17 cellular contexts compared by ENCODE assay signal in the genomic region with DNA sequence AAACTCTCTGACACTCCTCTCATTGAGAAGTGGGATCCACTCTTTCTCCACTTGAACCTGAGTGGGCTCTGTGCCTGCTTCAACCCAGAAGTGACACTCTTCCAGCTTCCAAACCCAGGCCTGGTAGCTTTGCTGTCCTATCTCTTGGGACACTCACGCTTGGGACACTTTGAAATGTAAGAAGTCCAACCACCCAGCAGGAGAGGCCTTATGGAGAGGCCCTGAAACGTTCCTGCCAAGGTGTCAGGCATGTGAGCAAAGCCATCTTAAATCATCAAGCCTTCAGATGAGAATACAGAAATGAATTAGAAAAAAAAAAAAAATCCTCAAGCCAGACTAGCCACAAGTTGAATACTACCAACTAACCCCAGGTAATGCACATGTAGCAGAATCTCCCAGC. TPM values are rescaled to one million over a fixed set of nuclear protein-coding genes. Genes with fewer than 3 reads are reported as not detected.
DNase-seq lines count a peak whose midpoint lies in the region; ATAC-seq and TF ChIP-seq lines count a peak whose summit lies in the region.
"Had no signal": no experiment of that assay in that cellular context is flagged by ENCODE, and none has a peak within 500 bp of the region (broad histone marks: within the 10 kb centered on the region; RNA-seq: fewer than 3 reads in every experiment).

No MANE protein-coding gene starts in this region.

- H3K9ac ChIP-seq in BLaER1 treated with 17β-estradiol and CSF1 and Interleukin-3, amounts not matched to agents 10 nM and 100 nM: no peak overlapping the region; a peak in 1 of 22 replicates
- H3K9ac ChIP-seq in mesenchymal stem cell (ENCODE audit: low read length): no peak overlapping the region

- H4K8ac ChIP-seq in mesenchymal stem cell (ENCODE audit: low read length): no peak overlapping the region

- H2BK5ac ChIP-seq in mesenchymal stem cell (ENCODE audit: low read depth, low read length, poor library complexity, severe bottlenecking): no peak overlapping the region

- H2AK5ac ChIP-seq in mesenchymal stem cell (ENCODE audit: low read length, severe bottlenecking): no peak overlapping the region

- no peak overlapping the region for H2AFZ ChIP-seq in GM23338
- H2AFZ ChIP-seq in mesenchymal stem cell (ENCODE audit: low read depth, low read length): no peak overlapping the region

- H3K4me1 ChIP-seq in BLaER1 treated with 17β-estradiol and CSF1 and Interleukin-3, amounts not matched to agents 10 nM and 100 nM: peaks cover 7 to 81% (median 11%) of the 10 kb centered on the region in 10 experiments; a peak in 18 of 20 replicates
- H3K4me1 ChIP-seq in GM23338 (ENCODE audit: insufficient read depth) (no peaks in the 10 kb centered on the region; the same call in 1 of the 2 replicates), neutrophil (ENCODE audit: control insufficient read depth in 1 of 2, insufficient read depth in 1 of 2, low read depth in 1 of 2, low read length in 1 of 2) (peaks cover 53 to 59% of the 10 kb centered on the region in 2 experiments), mesenchymal stem cell (ENCODE audit: control insufficient read depth, insufficient read depth, low read depth, low read length) (no peaks in the 10 kb centered on the region)
- H3K4me1 ChIP-seq: Caco-2 had no signal

- no peaks in the 10 kb centered on the region for H3K9me2 ChIP-seq in GM23338 (ENCODE audit: insufficient read depth)

- no peak for ATAC-seq in GM23338
- ATAC-seq: HepG2 had no signal

- WGBS in mesenchymal stem cell: 71% methylated on average over 2 of the region's 2 CpGs

- H3K4me1 Mint-ChIP-seq in GM23338: peaks cover 5% of the 10 kb centered on the region; the same call in 1 of the 3 replicates
- peaks cover 45% of the 10 kb centered on the region for H3K4me1 Mint-ChIP-seq in dendritic cell treated with granulocyte-macrophage colony-stimulating factor and Interleukin-4, amounts not matched to agents 40 ng/mL and 50 ng/mL, for 4 days (ENCODE audit: low read depth)
- H3K4me1 Mint-ChIP-seq: B cell had no signal

- H3K27ac Mint-ChIP-seq in GM23338: peak overlapping the region; percentile 33; the same call in 1 of the 2 replicates
- peak overlapping the region; percentile 88 for H3K27ac Mint-ChIP-seq in dendritic cell treated with granulocyte-macrophage colony-stimulating factor and Interleukin-4, amounts not matched to agents 40 ng/mL and 50 ng/mL, for 4 days
- H3K27ac Mint-ChIP-seq: B cell; CD4-positive, alpha-beta T cell; IgD-negative memory B cell had no signal

- DNase-seq in GM23338 (ENCODE audit: low spot score) (no peak), mesenchymal stem cell (no peak), NCI-H2029 (lab: John Stamatoyannopoulos, UW) (no peak), NCI-H345 treated with DMSO at 0.1 percent for 48 hours (lab: John Stamatoyannopoulos, UW; ENCODE audit: unreplicated experiment) (no peak)
- no peak for DNase-seq in activated naive CD4-positive, alpha-beta T cell (lab: John Stamatoyannopoulos, UW)
- DNase-seq: 8988T; C1 segment of cervical spinal cord; Caco-2; CD4-positive, alpha-beta T cell; GOT3; H7 had no signal

- peak overlapping the region in 2 of 11 experiments; percentile 3 to 20; a peak in 2 of 22 replicates for H3K4me2 ChIP-seq in BLaER1 treated with 17β-estradiol and CSF1 and Interleukin-3, amounts not matched to agents 10 nM and 100 nM
- H3K4me2 ChIP-seq in GM23338 (no peak overlapping the region), mesenchymal stem cell (ENCODE audit: low read length, poor library complexity, severe bottlenecking) (no peak overlapping the region)

- no peak overlapping the region for H3K4me3 ChIP-seq in BLaER1 treated with 17β-estradiol and CSF1 and Interleukin-3, amounts not matched to agents 10 nM and 100 nM
- no peak overlapping the region for H3K4me3 ChIP-seq in GM23338
- H3K4me3 ChIP-seq in neutrophil (ENCODE audit: low read depth in 1 of 2, low read length in 1 of 2): no peak overlapping the region
- no peak overlapping the region for H3K4me3 ChIP-seq in mesenchymal stem cell (ENCODE audit: insufficient read depth in 1 of 2, low read depth in 1 of 2, low read length in 2 of 2)

- H3K27ac ChIP-seq in BLaER1 treated with 17β-estradiol and CSF1 and Interleukin-3, amounts not matched to agents 10 nM and 100 nM: peak overlapping the region in 6 of 11 experiments; percentile 3 to 42 (median 30); a peak in 5 of 22 replicates
- peak overlapping the region; percentile 76; the same call in 1 of the 2 replicates for H3K27ac ChIP-seq in GM23338 (ENCODE audit: low read depth)
- H3K27ac ChIP-seq in neutrophil: peak overlapping the region; percentile 87
- no peak overlapping the region for H3K27ac ChIP-seq in mesenchymal stem cell (ENCODE audit: low read length, poor library complexity, severe bottlenecking)

- H3K9me3 ChIP-seq in BLaER1 treated with 17β-estradiol and CSF1 and Interleukin-3, amounts not matched to agents 10 nM and 100 nM (replicated peaks in 1 of 11): peaks cover 0 to 35% (median 20%) of the 10 kb centered on the region in 11 experiments; a peak in 15 of 22 replicates
- H3K9me3 ChIP-seq in neutrophil (no peaks in the 10 kb centered on the region), mesenchymal stem cell (ENCODE audit: control insufficient read depth, low read length) (no peaks in the 10 kb centered on the region)
- H3K9me3 ChIP-seq: Caco-2 had no signal

- no peaks in the 10 kb centered on the region for H3K27me3 Mint-ChIP-seq in GM23338 (ENCODE audit: insufficient read depth, low read depth, poor library complexity)
- H3K27me3 Mint-ChIP-seq in dendritic cell treated with granulocyte-macrophage colony-stimulating factor and Interleukin-4, amounts not matched to agents 40 ng/mL and 50 ng/mL, for 4 days: no peaks in the 10 kb centered on the region
- H3K27me3 Mint-ChIP-seq: B cell; CD4-positive, alpha-beta T cell; IgD-negative memory B cell had no signal

- peaks cover 2% of the 10 kb centered on the region for H3K79me1 ChIP-seq in mesenchymal stem cell (replicated peaks; ENCODE audit: low read length, poor library complexity, severe bottlenecking)

- peaks cover 46% of the 10 kb centered on the region for H3K36me3 Mint-ChIP-seq in GM23338 (ENCODE audit: low read depth)
- peaks cover 71% of the 10 kb centered on the region for H3K36me3 Mint-ChIP-seq in dendritic cell treated with granulocyte-macrophage colony-stimulating factor and Interleukin-4, amounts not matched to agents 40 ng/mL and 50 ng/mL, for 4 days (ENCODE audit: low read depth)

- no peak overlapping the region for H3K14ac ChIP-seq in mesenchymal stem cell (ENCODE audit: low read length in 2 of 2)

- no peaks in the 10 kb centered on the region for H3K9me3 Mint-ChIP-seq in GM23338
- no peaks in the 10 kb centered on the region for H3K9me3 Mint-ChIP-seq in dendritic cell treated with granulocyte-macrophage colony-stimulating factor and Interleukin-4, amounts not matched to agents 40 ng/mL and 50 ng/mL, for 4 days
- H3K9me3 Mint-ChIP-seq: CD4-positive, alpha-beta T cell; IgD-negative memory B cell had no signal

- peaks cover 0 to 53% (median 0%) of the 10 kb centered on the region in 11 experiments; a peak in 2 of 22 replicates for H4K20me1 ChIP-seq in BLaER1 treated with 17β-estradiol and CSF1 and Interleukin-3, amounts not matched to agents 10 nM and 100 nM
- H4K20me1 ChIP-seq in GM23338 (replicated peaks; ENCODE audit: insufficient read depth): peaks cover 8% of the 10 kb centered on the region

- H3K4ac ChIP-seq in mesenchymal stem cell (ENCODE audit: low read depth in 1 of 2, low read length in 2 of 2): no peak overlapping the region

- H2BK120ac ChIP-seq in mesenchymal stem cell (ENCODE audit: low read depth, low read length): no peak overlapping the region

- peaks cover 99% of the 10 kb centered on the region for H3K79me2 ChIP-seq in GM23338 (replicated peaks; ENCODE audit: insufficient read depth)

- TF ChIP-seq CTCF in GM23338 (conservative IDR thresholded peaks at IDR 0.05; ENCODE audit: low read depth in 2 of 2) (no peak), neutrophil (IDR thresholded peaks at IDR 0.05) (no peak)

- no peak overlapping the region for H2BK12ac ChIP-seq in mesenchymal stem cell (ENCODE audit: low read length in 2 of 2)

- H3K36me3 ChIP-seq in BLaER1 treated with 17β-estradiol and CSF1 and Interleukin-3, amounts not matched to agents 10 nM and 100 nM: peaks cover 0 to 73% (median 0%) of the 10 kb centered on the region in 11 experiments; a peak in 6 of 22 replicates
- H3K36me3 ChIP-seq in GM23338 (ENCODE audit: insufficient read depth): peaks cover 16% of the 10 kb centered on the region
- H3K36me3 ChIP-seq in neutrophil: peaks cover 33% of the 10 kb centered on the region
- H3K36me3 ChIP-seq in mesenchymal stem cell (ENCODE audit: control insufficient read depth in 1 of 2, insufficient read depth in 2 of 2, low read depth in 1 of 2, low read length in 2 of 2): no peaks in the 10 kb centered on the region

- intact Hi-C loops in dendritic cell treated with granulocyte-macrophage colony-stimulating factor and Interleukin-4, amounts not matched to agents 40 ng/mL and 50 ng/mL, for 4 days (cut with micrococcal nuclease): no loop called here

- peaks cover 9% of the 10 kb centered on the region; the same call in 1 of the 2 replicates for H3F3A ChIP-seq in GM23338 (replicated peaks; ENCODE audit: low read depth)

- no peak overlapping the region for H3K4me3 Mint-ChIP-seq in GM23338
- no peak overlapping the region for H3K4me3 Mint-ChIP-seq in dendritic cell treated with granulocyte-macrophage colony-stimulating factor and Interleukin-4, amounts not matched to agents 40 ng/mL and 50 ng/mL, for 4 days
- H3K4me3 Mint-ChIP-seq: B cell; CD4-positive, alpha-beta T cell; IgD-negative memory B cell had no signal

- H3K27me3 ChIP-seq in BLaER1 treated with 17β-estradiol and CSF1 and Interleukin-3, amounts not matched to agents 10 nM and 100 nM: no peaks in the 10 kb centered on the region
- H3K27me3 ChIP-seq in GM23338 (ENCODE audit: insufficient read depth) (no peaks in the 10 kb centered on the region), neutrophil (no peaks in the 10 kb centered on the region), mesenchymal stem cell (ENCODE audit: control insufficient read depth in 1 of 2, insufficient read depth in 1 of 2, low read length in 2 of 2) (no peaks in the 10 kb centered on the region)

- no peak overlapping the region for H3K23ac ChIP-seq in mesenchymal stem cell (ENCODE audit: low read length in 2 of 2)

- no peak overlapping the region for H4K91ac ChIP-seq in mesenchymal stem cell (ENCODE audit: low read length)

- no peak overlapping the region for H3K18ac ChIP-seq in mesenchymal stem cell (ENCODE audit: low read depth in 1 of 2, low read length in 2 of 2)

- H2BK15ac ChIP-seq in mesenchymal stem cell (ENCODE audit: low read depth, poor library complexity, severe bottlenecking): no peak overlapping the region

TF ChIP-seq in GM23338, 12 proteins besides CTCF, POLR2A, EP300 and RAD21:
- TF ChIP-seq EZH2 (IDR thresholded peaks at IDR 0.05; ENCODE audit: low read depth, unreplicated experiment): no peak
- TF ChIP-seq ZNF331 (CRISPR knock-in tag; IDR thresholded peaks at IDR 0.05; ENCODE audit: low read depth): no peak
TF ChIP-seq in GM23338: peak in this region for 0.

RNA-seq across cellular contexts. Expression of a gene that starts 30.2 kb away (rescaled TPM):
- 125 and 139 TPM in 2 replicates for total RNA-seq in GM23338 (2014; rRNA removed; shearing (Covaris generic))
- polyA plus RNA-seq in GM23338 (2016; fragmentation: Nextera tagmentation; extraction: Ambion mirVana): 31.8 and 35.6 TPM in 2 replicates
- 3.9 TPM for polyA plus RNA-seq in mesenchymal stem cell (2013, experiment 1 of 2)
- 3.8 TPM for polyA plus RNA-seq in mesenchymal stem cell (2013, experiment 2 of 2)
